In genomic region chr6:137779982-137780381, GRCh38 we compare ENCODE assay signal across 1 cellular context.
TF ChIP-seq lines count a peak whose summit lies in the region.

No MANE protein-coding gene starts in this region.

TF ChIP-seq in GM23338, 12 proteins besides CTCF, POLR2A, EP300 and RAD21 (continued from another document):
- TF ChIP-seq ZNF462 (CRISPR knock-in tag; IDR thresholded peaks at IDR 0.05) (no peak), STAT1 (IDR thresholded peaks at IDR 0.05; ENCODE audit: unreplicated experiment) (no peak), ZNF331 (CRISPR knock-in tag; IDR thresholded peaks at IDR 0.05; ENCODE audit: low read depth) (no peak), EZH2phosphoT487 (IDR thresholded peaks at IDR 0.05; ENCODE audit: unreplicated experiment) (no peak), EZH2 (IDR thresholded peaks at IDR 0.05; ENCODE audit: low read depth, unreplicated experiment) (no peak)
TF ChIP-seq in GM23338: peak in this region for 0.
